In genomic region chr5:143014017-143014651, GRCh38 we compare ENCODE assay signal across 8 cellular contexts.
DNase-seq lines count a peak whose midpoint lies in the region; ATAC-seq and TF ChIP-seq lines count a peak whose summit lies in the region.

No MANE protein-coding gene starts in this region.

- H3K27me3 ChIP-seq in stomach (no peaks in the 10 kb centered on the region), tibial artery (no peaks in the 10 kb centered on the region)

- TF ChIP-seq POLR2A in stomach (IDR thresholded peaks at IDR 0.05): no peak

- H3K27ac ChIP-seq in RWPE1 (no peak overlapping the region), stomach (no peak overlapping the region), tibial artery (no peak overlapping the region)

- DNase-seq in 8988T: peak; percentile 15
- DNase-seq in GM12865 (ENCODE audit: low read depth): peak; percentile 62
- DNase-seq in RWPE1 (ENCODE audit: low spot score): no peak
- DNase-seq in fibroblast of mammary gland (ENCODE audit: low read depth): peak; percentile 40
- DNase-seq in stomach: peak; percentile 33
- DNase-seq in tibial artery: no peak

- ATAC-seq in HG03025 (IDR thresholded peaks at IDR 0.05; ENCODE audit: low FRiP score, unreplicated experiment): no peak
- no peak for ATAC-seq in HG03139 (IDR thresholded peaks at IDR 0.05; ENCODE audit: unreplicated experiment)

- H3K36me3 ChIP-seq in stomach (peaks cover 0 to 13% (median 12%) of the 10 kb centered on the region in 4 donors), tibial artery (peaks cover 0 to 17% (median 4%) of the 10 kb centered on the region in 3 donors)

- TF ChIP-seq CTCF in GM12865 (IDR thresholded peaks at IDR 0.05; ENCODE audit: insufficient read depth, low read depth, low read length, missing control alignments) (peak; percentile 63), RWPE1 (conservative IDR thresholded peaks at IDR 0.05; ENCODE audit: low read depth) (peak; percentile 29; the same call in 1 of the 2 replicates), fibroblast of mammary gland (conservative IDR thresholded peaks at IDR 0.05; ENCODE audit: control insufficient read depth, insufficient read depth, low read depth, low read length) (peak; percentile 51), stomach (IDR thresholded peaks at IDR 0.05) (peak in 1 of 7 experiments; percentile 30), tibial artery (IDR thresholded peaks at IDR 0.05) (peak in 1 of 2 experiments; percentile 14)

- H3K4me3 ChIP-seq in GM12865 (ENCODE audit: low read depth, low read length) (no peak overlapping the region), fibroblast of mammary gland (ENCODE audit: control insufficient read depth, low read depth, low read length) (no peak overlapping the region), stomach (no peak overlapping the region), tibial artery (no peak overlapping the region)

- 83 to 89% (median 88%) methylated on average over 12 of the region's 12 CpGs for WGBS in stomach, 5 donors

- intact Hi-C loops in stomach (cut with DNase I; ENCODE audit: low total_unique reads): loop anchor here (10.0 kb wide), 1 partner anchor 391 kb away; the partner anchor contains the start of gene NR3C1
- intact Hi-C loops in tibial artery (cut with DNase I; ENCODE audit: low total_unique reads): no loop called here

- no peak for TF ChIP-seq EP300 in stomach (IDR thresholded peaks at IDR 0.05)

- no peaks in the 10 kb centered on the region for H3K9me3 ChIP-seq in stomach
- no peaks in the 10 kb centered on the region for H3K9me3 ChIP-seq in tibial artery

- CTCF ChIA-PET in RWPE1 (lab: Yijun Ruan, JAX): interaction anchor here (0.6 to 0.7 kb wide), 2 partner anchors 338 to 1503 kb away, joined by 3 read pairs; no protein-coding TSS in a partner anchor

- POLR2A ChIA-PET in RWPE1 (lab: Yijun Ruan, JAX; ENCODE audit: low non-redundant PET): no interaction called here

- peaks cover 0 to 9% (median 2%) of the 10 kb centered on the region in 4 donors for H3K4me1 ChIP-seq in stomach
- H3K4me1 ChIP-seq in tibial artery: no peaks in the 10 kb centered on the region

Comparison
In these comparisons a context has a peak if more than half of its experiments do, and no peak if none do; other contexts are left out.
1. DNase-seq: peak in 8988T (single experiment), GM12865 (single experiment), fibroblast of mammary gland (single experiment) and stomach (single experiment); none in RWPE1 (single experiment) and tibial artery (0 of 2).